8 cellular contexts compared by ENCODE assay signal in the genomic region with DNA sequence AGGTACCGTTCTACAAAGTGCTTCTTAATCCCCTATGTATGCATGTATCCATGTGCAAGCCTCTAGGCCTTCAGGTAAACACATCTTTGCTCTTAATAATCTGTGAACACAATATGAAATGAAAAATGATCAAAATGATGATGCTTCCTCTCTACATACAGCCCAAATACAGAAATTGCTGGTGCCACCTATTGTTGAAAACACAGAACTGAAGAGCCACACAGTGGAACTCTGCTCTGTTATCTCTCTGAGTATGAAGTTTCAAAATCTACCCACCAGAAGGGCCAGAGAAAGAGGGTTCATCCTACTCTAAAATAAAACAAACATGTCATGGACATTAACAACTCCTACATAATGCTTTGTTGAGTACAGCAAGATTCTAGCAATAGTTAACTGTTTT.
DNase-seq lines count a peak whose midpoint lies in the region; ATAC-seq, FAIRE-seq and TF ChIP-seq lines count a peak whose summit lies in the region.

No MANE protein-coding gene starts in this region.

- H3K4me1 ChIP-seq in thyroid gland = peaks cover 10 to 23% of the 10 kb centered on the region in 2 donors

- no peak for TF ChIP-seq POLR2A in thyroid gland (IDR thresholded peaks at IDR 0.05)

- H3K9me3 ChIP-seq in thyroid gland = no peaks in the 10 kb centered on the region

- peaks cover 9% of the 10 kb centered on the region for H3K4me1 Mint-ChIP-seq in activated CD4-positive, alpha-beta T cell treated with anti-CD3 and anti-CD28 coated beads for 36 hours

- no peaks in the 10 kb centered on the region for H3K36me3 ChIP-seq in thyroid gland

- POLR2A ChIA-PET in activated CD4-positive, alpha-beta T cell treated with anti-CD3 and anti-CD28 coated beads for 36 hours (lab: Charles Lee) = no interaction called here

- 80 to 89% methylated on average over 1 of the region's 1 CpG for WGBS in thyroid gland, 2 donors

- ATAC-seq in activated CD4-positive, alpha-beta T cell treated with anti-CD3 and anti-CD28 coated beads for 36 hours = peak; percentile 60

- no peak overlapping the region for H3K27ac ChIP-seq in thyroid gland

- peak; percentile 28 for FAIRE-seq in RCC 7860 (lab: Jason Lieb, UNC)

- H3K4me3 Mint-ChIP-seq in activated CD4-positive, alpha-beta T cell treated with anti-CD3 and anti-CD28 coated beads for 36 hours = no peak overlapping the region

- no peaks in the 10 kb centered on the region for H3K9me3 Mint-ChIP-seq in activated CD4-positive, alpha-beta T cell treated with anti-CD3 and anti-CD28 coated beads for 36 hours (ENCODE audit: low read depth)

- no peak overlapping the region for H3K4me3 ChIP-seq in thyroid gland (replicated peaks in 1 of 3)

- TF ChIP-seq CTCF in thyroid gland (IDR thresholded peaks at IDR 0.05) = peak; percentile 22 to 55 (median 47)

- H3K27ac Mint-ChIP-seq in activated CD4-positive, alpha-beta T cell treated with anti-CD3 and anti-CD28 coated beads for 36 hours = no peak overlapping the region

- no peaks in the 10 kb centered on the region for H3K36me3 Mint-ChIP-seq in activated CD4-positive, alpha-beta T cell treated with anti-CD3 and anti-CD28 coated beads for 36 hours (ENCODE audit: low read depth)

- DNase-seq in activated CD4-positive, alpha-beta T cell treated with anti-CD3 and anti-CD28 coated beads for 36 hours = no peak
- DNase-seq in activated CD4-positive, alpha-beta T cell treated with anti-CD3 and anti-CD28 coated beads for 48 hours = no peak
- DNase-seq in RCC 7860 (ENCODE audit: low spot score) (no peak), glomerular visceral epithelial cell (ENCODE audit: extremely low spot score) (peak; percentile 44), thyroid gland (no peak), HUDEP-2 (lab: John Stamatoyannopoulos, UW; ENCODE audit: unreplicated experiment in 76 of 76) (no peak), GF-D8 (lab: John Stamatoyannopoulos, UW) (no peak)
- no peak for DNase-seq in activated T-cell treated with anti-CD3 and anti-CD28 coated beads, Interleukin-2, amount 50 U/mL, for 48 hours

- peaks cover 3% of the 10 kb centered on the region for H3K27me3 Mint-ChIP-seq in activated CD4-positive, alpha-beta T cell treated with anti-CD3 and anti-CD28 coated beads for 36 hours

- H3K27me3 ChIP-seq in thyroid gland = no peaks in the 10 kb centered on the region

- intact Hi-C loops in activated CD4-positive, alpha-beta T cell treated with anti-CD3 and anti-CD28 coated beads for 36 hours (cut with DNase I, micrococcal nuclease) = loop anchor here (2.0 to 10.0 kb wide), 2 partner anchors 494 to 496 kb away; no protein-coding TSS in a partner anchor
- intact Hi-C loops in thyroid gland (cut with DNase I) = no loop called here

- CTCF ChIA-PET in activated CD4-positive, alpha-beta T cell treated with anti-CD3 and anti-CD28 coated beads for 36 hours (lab: Charles Lee) = interaction anchor here (0.6 to 0.9 kb wide), 3 partner anchors 43 to 434 kb away, joined by 3 to 4 read pairs (median 3); no protein-coding TSS in a partner anchor
